In the genomic region with DNA sequence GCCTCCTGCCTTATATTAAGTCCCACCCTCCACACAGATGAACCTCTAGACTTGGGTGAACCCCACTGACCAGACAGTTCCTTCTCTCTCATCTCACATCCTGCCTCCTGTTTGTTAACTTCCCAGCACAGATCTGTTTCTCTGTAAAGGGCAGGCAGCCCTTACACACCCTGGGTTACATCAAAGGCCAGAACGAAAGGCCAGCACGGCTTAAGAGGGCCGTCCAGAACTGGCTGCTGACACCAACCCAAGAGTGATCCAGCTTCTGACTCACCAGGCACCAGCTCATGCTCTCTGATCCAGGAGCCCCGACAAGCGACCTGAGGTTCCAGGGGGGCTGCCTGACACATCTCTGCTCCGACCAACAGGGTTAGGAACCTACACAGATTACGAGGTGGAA, we compare ENCODE assay signal across 11 cellular contexts.
DNase-seq lines count a peak whose midpoint lies in the region; FAIRE-seq and TF ChIP-seq lines count a peak whose summit lies in the region.
"Had no signal": no experiment of that assay in that cellular context is flagged by ENCODE, and none has a peak within 500 bp of the region (broad histone marks: within the 10 kb centered on the region; RNA-seq: fewer than 3 reads in every experiment).

No MANE protein-coding gene starts in this region.

- TF ChIP-seq CTCF in nephron (IDR thresholded peaks at IDR 0.05; ENCODE audit: unreplicated experiment in 3 of 3) (no peak), endothelial cell (IDR thresholded peaks at IDR 0.05; ENCODE audit: unreplicated experiment) (no peak)

- H3K9me3 Mint-ChIP-seq in nephron, result peaks cover 2% of the 10 kb centered on the region
- no peaks in the 10 kb centered on the region for H3K9me3 Mint-ChIP-seq in endothelial cell (ENCODE audit: unreplicated experiment)

- H3K4me1 Mint-ChIP-seq in nephron, result peaks cover 53% of the 10 kb centered on the region
- peaks cover 35% of the 10 kb centered on the region for H3K4me1 Mint-ChIP-seq in endothelial cell (ENCODE audit: unreplicated experiment)

- no peaks in the 10 kb centered on the region for H3K9me3 ChIP-seq in effector memory CD4-positive, alpha-beta T cell (ENCODE audit: control insufficient read depth, low read length)

- DNase-seq in RCC 7860 (ENCODE audit: low spot score) (peak; percentile 42), fibroblast of the conjunctiva (ENCODE audit: low read depth) (peak; percentile 71), cerebellar cortex (ENCODE audit: low spot score) (no peak), endothelial cell (ENCODE audit: low spot score) (no peak)
- no peak for DNase-seq in effector memory CD4-positive, alpha-beta T cell
- DNase-seq: activated effector memory CD4-positive, alpha-beta T cell treated with Interleukin-2 at 50 U/mL for 16 hours; small intestine had no signal

- 18% methylated on average over 7 of the region's 7 CpGs for WGBS in urinary bladder

- H3K4me3 Mint-ChIP-seq in nephron (peak overlapping the region in 1 of 3 experiments; percentile 13), endothelial cell (ENCODE audit: unreplicated experiment) (no peak overlapping the region)

- H3K36me3 Mint-ChIP-seq in nephron (ENCODE audit: low read depth) (peaks cover 29% of the 10 kb centered on the region), endothelial cell (ENCODE audit: low read depth, unreplicated experiment) (peaks cover 9% of the 10 kb centered on the region)

- H3K27me3 ChIP-seq in effector memory CD4-positive, alpha-beta T cell (replicated peaks; ENCODE audit: control insufficient read depth, insufficient read depth, low read length, poor library complexity, severe bottlenecking), result no peaks in the 10 kb centered on the region

- H3K27ac ChIP-seq in urinary bladder (ENCODE audit: low read depth), result peak overlapping the region; percentile 80
- H3K27ac ChIP-seq in effector memory CD4-positive, alpha-beta T cell (ENCODE audit: insufficient read depth, low read length, poor library complexity, severe bottlenecking), result no peak overlapping the region
- H3K27ac ChIP-seq: HL-60 had no signal

- H3K4me1 ChIP-seq in urinary bladder (ENCODE audit: insufficient read depth), result peaks cover 3% of the 10 kb centered on the region
- no peaks in the 10 kb centered on the region for H3K4me1 ChIP-seq in effector memory CD4-positive, alpha-beta T cell (ENCODE audit: control insufficient read depth, insufficient read depth, low read length, poor library complexity, severe bottlenecking)

- peak overlapping the region; percentile 58 to 84 (median 81) for H3K27ac Mint-ChIP-seq in nephron
- no peak overlapping the region for H3K27ac Mint-ChIP-seq in endothelial cell (ENCODE audit: unreplicated experiment)

- no peaks in the 10 kb centered on the region for H3K36me3 ChIP-seq in urinary bladder (ENCODE audit: insufficient read depth)
- no peaks in the 10 kb centered on the region for H3K36me3 ChIP-seq in effector memory CD4-positive, alpha-beta T cell (ENCODE audit: control insufficient read depth, insufficient read depth, low read length)

- no peak overlapping the region for H3K4me3 ChIP-seq in urinary bladder (ENCODE audit: low read depth, low read length)
- no peak overlapping the region for H3K4me3 ChIP-seq in effector memory CD4-positive, alpha-beta T cell (ENCODE audit: insufficient read depth, low read depth, low read length, poor library complexity, severe bottlenecking)
- H3K4me3 ChIP-seq: GM12878 had no signal

- FAIRE-seq in RCC 7860 (lab: Jason Lieb, UNC), result no peak
- FAIRE-seq: GM12878, small intestine had no signal

- H3K27me3 Mint-ChIP-seq in nephron (ENCODE audit: low read depth) (peaks cover 4% of the 10 kb centered on the region), endothelial cell (ENCODE audit: unreplicated experiment) (peaks cover 5% of the 10 kb centered on the region)

Comparison
In these comparisons a context has a peak if more than half of its experiments do, and no peak if none do; other contexts are left out.
1. DNase-seq: peak in RCC 7860 (single experiment) and fibroblast of the conjunctiva (single experiment); none in cerebellar cortex (single experiment), effector memory CD4-positive, alpha-beta T cell (0 of 3) and endothelial cell (single experiment).